In the genomic region with DNA sequence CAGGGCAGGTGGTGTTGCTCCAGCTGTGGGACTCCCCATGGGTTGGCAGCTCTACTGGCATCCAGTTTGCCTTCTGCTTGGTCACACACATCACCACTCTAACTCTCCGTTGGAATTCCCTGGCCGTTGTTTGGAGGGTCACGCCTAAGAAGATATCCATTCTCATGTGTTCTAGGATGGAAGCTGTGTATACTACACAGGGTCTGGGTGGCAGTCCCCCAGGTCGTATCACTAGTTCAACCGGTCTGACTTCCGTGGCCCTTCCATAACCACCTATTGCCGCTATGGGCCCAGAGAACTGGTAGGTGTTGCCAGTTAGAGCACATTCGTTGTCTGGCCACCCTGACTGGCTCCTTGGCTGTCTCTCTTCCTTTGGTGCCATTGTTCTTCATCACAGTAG, we compare ENCODE assay signal across 22 cellular contexts.
"Had no signal": no experiment of that assay in that cellular context is flagged by ENCODE, and none has a peak within 500 bp of the region (broad histone marks: within the 10 kb centered on the region; RNA-seq: fewer than 3 reads in every experiment).

No MANE protein-coding gene starts in this region.

- H3K27me3 ChIP-seq: body of pancreas, cardiac muscle cell, hepatocyte, ovary, testis, vagina had no signal

- H3K27me3 Mint-ChIP-seq: dendritic cell treated with granulocyte-macrophage colony-stimulating factor and Interleukin-4, amounts not matched to agents 40 ng/mL and 50 ng/mL, for 4 days; type B pancreatic cell had no signal

- H3K36me3 Mint-ChIP-seq: naive thymus-derived CD8-positive, alpha-beta T cell; type B pancreatic cell had no signal

- H3K4me3 Mint-ChIP-seq: dendritic cell treated with granulocyte-macrophage colony-stimulating factor and Interleukin-4, amounts not matched to agents 40 ng/mL and 50 ng/mL, for 4 days; type B pancreatic cell had no signal

- H3K9me3 ChIP-seq: body of pancreas, left ventricle myocardium inferior, ovary, testis, vagina had no signal

- H3K9me3 Mint-ChIP-seq: dendritic cell treated with granulocyte-macrophage colony-stimulating factor and Interleukin-4, amounts not matched to agents 40 ng/mL and 50 ng/mL, for 4 days; naive thymus-derived CD8-positive, alpha-beta T cell had no signal

- H3K27ac ChIP-seq: body of pancreas, cardiac muscle cell, hepatocyte, left ventricle myocardium inferior, ovary, testis, vagina, VCaP had no signal

- H3K36me3 ChIP-seq: cardiac muscle cell, left ventricle myocardium inferior, ovary, vagina had no signal

- H3K4me1 ChIP-seq: body of pancreas, left ventricle myocardium inferior, testis, vagina had no signal

- DNase-seq: activated CD4-positive, alpha-beta T cell treated with anti-CD3 and anti-CD28 coated beads, Interleukin-2, amount 50 U/mL, for 1 hour; activated naive CD4-positive, alpha-beta T cell treated with Interleukin-2 at 50 U/mL for 16 hours; activated T-cell treated with anti-CD3 and anti-CD28 coated beads, Interleukin-2, amount 50 U/mL, for 48 hours; anterior cingulate cortex; body of pancreas; effector CD4-positive, alpha-beta T cell; foreskin melanocyte; glutamatergic neuron; left ventricle myocardium inferior; naive thymus-derived CD8-positive, alpha-beta T cell; ovary; right cardiac atrium; stimulated activated CD4-positive, alpha-beta T cell treated with anti-CD3 and anti-CD28 coated beads, Interleukin-12 subunit alpha, Interleukin-12 subunit beta, amount 100 ng/mL, for 4 hours; SW 1271; testis had no signal

- H3K27ac Mint-ChIP-seq: dendritic cell treated with granulocyte-macrophage colony-stimulating factor and Interleukin-4, amounts not matched to agents 40 ng/mL and 50 ng/mL, for 4 days; type B pancreatic cell had no signal

- H3K4me3 ChIP-seq: body of pancreas, cardiac muscle cell, hepatocyte, left ventricle myocardium inferior, ovary, testis, vagina had no signal

- ATAC-seq: activated CD4-positive, CD25-positive, alpha-beta regulatory T cell treated with anti-CD3 and anti-CD28 coated beads, Interleukin-2, amount 50 U/mL, for 24 hours; body of pancreas; right cardiac atrium had no signal
